In the genomic region with DNA sequence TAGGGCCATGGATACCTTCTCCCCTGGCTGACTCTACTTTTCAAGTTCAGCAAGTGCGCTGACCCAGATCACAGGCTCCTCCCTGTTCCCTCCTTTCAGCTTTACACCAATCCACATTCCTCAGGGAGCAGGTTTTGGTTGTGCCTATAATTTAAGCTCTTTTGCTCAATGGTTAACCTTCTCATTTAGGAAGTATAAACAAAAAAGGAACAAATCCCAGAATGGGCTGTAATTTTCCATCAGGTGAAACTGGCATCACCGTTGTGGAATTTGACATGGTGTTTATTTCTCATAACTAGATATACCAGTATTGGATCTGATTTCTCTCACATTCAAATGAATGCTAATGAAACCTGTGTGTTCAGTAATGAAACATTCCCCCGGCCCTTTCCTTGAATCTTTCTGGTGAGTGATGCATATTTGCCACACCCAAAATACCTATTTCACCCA, we compare ENCODE assay signal across 1 cellular context.
TF ChIP-seq lines count a peak whose summit lies in the region.

No MANE protein-coding gene starts in this region.

TF ChIP-seq in H1, 55 proteins besides CTCF, POLR2A, EP300 and RAD21 (continued from another document):
- no peak for TF ChIP-seq SIX5 (IDR thresholded peaks at IDR 0.05; ENCODE audit: low read depth, low read length)
- no peak for TF ChIP-seq CHD2 (IDR thresholded peaks at IDR 0.05; ENCODE audit: low read length)
- no peak for TF ChIP-seq CTBP2 (IDR thresholded peaks at IDR 0.05; ENCODE audit: borderline replicate concordance, insufficient read depth, insufficient read length, low read length)
- TF ChIP-seq, protein P1, sequence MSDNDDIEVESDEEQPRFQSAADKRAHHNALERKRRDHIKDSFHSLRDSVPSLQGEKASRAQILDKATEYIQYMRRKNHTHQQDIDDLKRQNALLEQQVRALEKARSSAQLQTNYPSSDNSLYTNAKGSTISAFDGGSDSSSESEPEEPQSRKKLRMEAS (IDR thresholded peaks at IDR 0.05), result no peak
- TF ChIP-seq HDAC2 (IDR thresholded peaks at IDR 0.05; ENCODE audit: borderline replicate concordance in 1 of 2, low read depth in 2 of 2, low read length in 2 of 2), result no peak
- TF ChIP-seq, protein P2, sequence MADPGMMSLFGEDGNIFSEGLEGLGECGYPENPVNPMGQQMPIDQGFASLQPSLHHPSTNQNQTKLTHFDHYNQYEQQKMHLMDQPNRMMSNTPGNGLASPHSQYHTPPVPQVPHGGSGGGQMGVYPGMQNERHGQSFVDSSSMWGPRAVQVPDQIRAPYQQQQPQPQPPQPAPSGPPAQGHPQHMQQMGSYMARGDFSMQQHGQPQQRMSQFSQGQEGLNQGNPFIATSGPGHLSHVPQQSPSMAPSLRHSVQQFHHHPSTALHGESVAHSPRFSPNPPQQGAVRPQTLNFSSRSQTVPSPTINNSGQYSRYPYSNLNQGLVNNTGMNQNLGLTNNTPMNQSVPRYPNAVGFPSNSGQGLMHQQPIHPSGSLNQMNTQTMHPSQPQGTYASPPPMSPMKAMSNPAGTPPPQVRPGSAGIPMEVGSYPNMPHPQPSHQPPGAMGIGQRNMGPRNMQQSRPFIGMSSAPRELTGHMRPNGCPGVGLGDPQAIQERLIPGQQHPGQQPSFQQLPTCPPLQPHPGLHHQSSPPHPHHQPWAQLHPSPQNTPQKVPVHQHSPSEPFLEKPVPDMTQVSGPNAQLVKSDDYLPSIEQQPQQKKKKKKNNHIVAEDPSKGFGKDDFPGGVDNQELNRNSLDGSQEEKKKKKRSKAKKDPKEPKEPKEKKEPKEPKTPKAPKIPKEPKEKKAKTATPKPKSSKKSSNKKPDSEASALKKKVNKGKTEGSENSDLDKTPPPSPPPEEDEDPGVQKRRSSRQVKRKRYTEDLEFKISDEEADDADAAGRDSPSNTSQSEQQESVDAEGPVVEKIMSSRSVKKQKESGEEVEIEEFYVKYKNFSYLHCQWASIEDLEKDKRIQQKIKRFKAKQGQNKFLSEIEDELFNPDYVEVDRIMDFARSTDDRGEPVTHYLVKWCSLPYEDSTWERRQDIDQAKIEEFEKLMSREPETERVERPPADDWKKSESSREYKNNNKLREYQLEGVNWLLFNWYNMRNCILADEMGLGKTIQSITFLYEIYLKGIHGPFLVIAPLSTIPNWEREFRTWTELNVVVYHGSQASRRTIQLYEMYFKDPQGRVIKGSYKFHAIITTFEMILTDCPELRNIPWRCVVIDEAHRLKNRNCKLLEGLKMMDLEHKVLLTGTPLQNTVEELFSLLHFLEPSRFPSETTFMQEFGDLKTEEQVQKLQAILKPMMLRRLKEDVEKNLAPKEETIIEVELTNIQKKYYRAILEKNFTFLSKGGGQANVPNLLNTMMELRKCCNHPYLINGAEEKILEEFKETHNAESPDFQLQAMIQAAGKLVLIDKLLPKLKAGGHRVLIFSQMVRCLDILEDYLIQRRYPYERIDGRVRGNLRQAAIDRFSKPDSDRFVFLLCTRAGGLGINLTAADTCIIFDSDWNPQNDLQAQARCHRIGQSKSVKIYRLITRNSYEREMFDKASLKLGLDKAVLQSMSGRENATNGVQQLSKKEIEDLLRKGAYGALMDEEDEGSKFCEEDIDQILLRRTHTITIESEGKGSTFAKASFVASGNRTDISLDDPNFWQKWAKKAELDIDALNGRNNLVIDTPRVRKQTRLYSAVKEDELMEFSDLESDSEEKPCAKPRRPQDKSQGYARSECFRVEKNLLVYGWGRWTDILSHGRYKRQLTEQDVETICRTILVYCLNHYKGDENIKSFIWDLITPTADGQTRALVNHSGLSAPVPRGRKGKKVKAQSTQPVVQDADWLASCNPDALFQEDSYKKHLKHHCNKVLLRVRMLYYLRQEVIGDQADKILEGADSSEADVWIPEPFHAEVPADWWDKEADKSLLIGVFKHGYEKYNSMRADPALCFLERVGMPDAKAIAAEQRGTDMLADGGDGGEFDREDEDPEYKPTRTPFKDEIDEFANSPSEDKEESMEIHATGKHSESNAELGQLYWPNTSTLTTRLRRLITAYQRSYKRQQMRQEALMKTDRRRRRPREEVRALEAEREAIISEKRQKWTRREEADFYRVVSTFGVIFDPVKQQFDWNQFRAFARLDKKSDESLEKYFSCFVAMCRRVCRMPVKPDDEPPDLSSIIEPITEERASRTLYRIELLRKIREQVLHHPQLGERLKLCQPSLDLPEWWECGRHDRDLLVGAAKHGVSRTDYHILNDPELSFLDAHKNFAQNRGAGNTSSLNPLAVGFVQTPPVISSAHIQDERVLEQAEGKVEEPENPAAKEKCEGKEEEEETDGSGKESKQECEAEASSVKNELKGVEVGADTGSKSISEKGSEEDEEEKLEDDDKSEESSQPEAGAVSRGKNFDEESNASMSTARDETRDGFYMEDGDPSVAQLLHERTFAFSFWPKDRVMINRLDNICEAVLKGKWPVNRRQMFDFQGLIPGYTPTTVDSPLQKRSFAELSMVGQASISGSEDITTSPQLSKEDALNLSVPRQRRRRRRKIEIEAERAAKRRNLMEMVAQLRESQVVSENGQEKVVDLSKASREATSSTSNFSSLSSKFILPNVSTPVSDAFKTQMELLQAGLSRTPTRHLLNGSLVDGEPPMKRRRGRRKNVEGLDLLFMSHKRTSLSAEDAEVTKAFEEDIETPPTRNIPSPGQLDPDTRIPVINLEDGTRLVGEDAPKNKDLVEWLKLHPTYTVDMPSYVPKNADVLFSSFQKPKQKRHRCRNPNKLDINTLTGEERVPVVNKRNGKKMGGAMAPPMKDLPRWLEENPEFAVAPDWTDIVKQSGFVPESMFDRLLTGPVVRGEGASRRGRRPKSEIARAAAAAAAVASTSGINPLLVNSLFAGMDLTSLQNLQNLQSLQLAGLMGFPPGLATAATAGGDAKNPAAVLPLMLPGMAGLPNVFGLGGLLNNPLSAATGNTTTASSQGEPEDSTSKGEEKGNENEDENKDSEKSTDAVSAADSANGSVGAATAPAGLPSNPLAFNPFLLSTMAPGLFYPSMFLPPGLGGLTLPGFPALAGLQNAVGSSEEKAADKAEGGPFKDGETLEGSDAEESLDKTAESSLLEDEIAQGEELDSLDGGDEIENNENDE (IDR thresholded peaks at IDR 0.05; ENCODE audit: insufficient replicate concordance, low read length), result no peak
- TF ChIP-seq SIN3A (conservative IDR thresholded peaks at IDR 0.05 in 1 of 2, IDR thresholded peaks at IDR 0.05 in 1 of 2; ENCODE audit: low read depth in 1 of 2, low read length in 2 of 2), result no peak
- TF ChIP-seq, protein P3, sequence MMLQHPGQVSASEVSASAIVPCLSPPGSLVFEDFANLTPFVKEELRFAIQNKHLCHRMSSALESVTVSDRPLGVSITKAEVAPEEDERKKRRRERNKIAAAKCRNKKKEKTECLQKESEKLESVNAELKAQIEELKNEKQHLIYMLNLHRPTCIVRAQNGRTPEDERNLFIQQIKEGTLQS (IDR thresholded peaks at IDR 0.05; ENCODE audit: insufficient read depth, low read depth, low read length), result no peak
- no peak for TF ChIP-seq EZH2 (IDR thresholded peaks at IDR 0.05; ENCODE audit: low read depth, low read length, severe bottlenecking)
- TF ChIP-seq NRF1 (IDR thresholded peaks at IDR 0.05; ENCODE audit: low read depth, low read length), result no peak
